Comparison of ENCODE assay signal across 9 cellular contexts in genomic region chr22:37747715-37748100, GRCh38. TPM values are rescaled to one million over a fixed set of nuclear protein-coding genes. Genes with fewer than 3 reads are reported as not detected.
A peak's percentile ranks its signal among the peaks of the same experiment; 100 is the strongest.
DNase-seq lines count a peak whose midpoint lies in the region; ATAC-seq, FAIRE-seq and TF ChIP-seq lines count a peak whose summit lies in the region.
"Had no signal": no experiment of that assay in that cellular context is flagged by ENCODE, and none has a peak within 500 bp of the region (broad histone marks: within the 10 kb centered on the region; RNA-seq: fewer than 3 reads in every experiment).

No MANE protein-coding gene starts in this region.

- H3K4me1 Mint-ChIP-seq in activated T-cell treated with anti-CD3 and anti-CD28 coated beads, Interleukin-2, amount 50 U/mL, for 4 hours (ENCODE audit: low read depth), result peaks cover 22% of the 10 kb centered on the region

- TF ChIP-seq POLR2A in thyroid gland (IDR thresholded peaks at IDR 0.05) (no peak), H54 (IDR thresholded peaks at IDR 0.05; ENCODE audit: low read depth, low read length) (no peak)

- FAIRE-seq in H54 (lab: Jason Lieb, UNC), result no peak

- H3K27me3 ChIP-seq in ascending aorta, result no peaks in the 10 kb centered on the region
- no peaks in the 10 kb centered on the region for H3K27me3 ChIP-seq in lower lobe of right lung (ENCODE audit: low read depth)
- no peaks in the 10 kb centered on the region for H3K27me3 ChIP-seq in thyroid gland

- DNase-seq in activated T-cell treated with anti-CD3 and anti-CD28 coated beads, Interleukin-2, amount 50 U/mL, for 4 hours, result no peak
- DNase-seq in activated T-cell treated with anti-CD3 and anti-CD28 coated beads, Interleukin-2, amount 50 U/mL, for 48 hours, result no peak
- no peak for DNase-seq in ascending aorta (ENCODE audit: low spot score in 2 of 2)
- no peak for DNase-seq in lower lobe of right lung
- DNase-seq in thyroid gland, result no peak
- no peak for DNase-seq in cerebellum (ENCODE audit: low spot score)
- DNase-seq in H54 (ENCODE audit: insufficient read length, low spot score), result no peak
- DNase-seq in mesenteric fat pad (ENCODE audit: low spot score), result no peak
- DNase-seq: COR-L47 had no signal

- H3K4me3 Mint-ChIP-seq in activated T-cell treated with anti-CD3 and anti-CD28 coated beads, Interleukin-2, amount 50 U/mL, for 4 hours, result peak overlapping the region; percentile 86

- no peaks in the 10 kb centered on the region for H3K27me3 Mint-ChIP-seq in activated T-cell treated with anti-CD3 and anti-CD28 coated beads, Interleukin-2, amount 50 U/mL, for 4 hours (ENCODE audit: low read depth)

- 59 to 61% methylated on average over 8 of the region's 8 CpGs for WGBS in thyroid gland, 2 donors

- peak overlapping the region; percentile 93 to 99 for H3K4me3 ChIP-seq in ascending aorta
- peak overlapping the region; percentile 97 for H3K4me3 ChIP-seq in lower lobe of right lung
- H3K4me3 ChIP-seq in thyroid gland (replicated peaks in 1 of 3), result peak overlapping the region in 1 of 3 donors; percentile 71

- no peaks in the 10 kb centered on the region for H3K9me3 ChIP-seq in ascending aorta
- no peaks in the 10 kb centered on the region for H3K9me3 ChIP-seq in lower lobe of right lung
- no peaks in the 10 kb centered on the region for H3K9me3 ChIP-seq in thyroid gland

- ATAC-seq in activated T-cell treated with anti-CD3 and anti-CD28 coated beads, Interleukin-2, amount 50 U/mL, for 4 hours, result no peak
- no peak for ATAC-seq in lower lobe of right lung

- H3K4me1 ChIP-seq in ascending aorta (peaks cover 43 to 56% of the 10 kb centered on the region in 2 donors), lower lobe of right lung (peaks cover 69% of the 10 kb centered on the region), thyroid gland (peaks cover 61 to 77% of the 10 kb centered on the region in 2 donors)

- H3K36me3 ChIP-seq in ascending aorta (no peaks in the 10 kb centered on the region), lower lobe of right lung (no peaks in the 10 kb centered on the region), thyroid gland (no peaks in the 10 kb centered on the region)

- H3K27ac ChIP-seq in ascending aorta, result peak overlapping the region; percentile 31 to 83
- H3K27ac ChIP-seq in lower lobe of right lung, result peak overlapping the region; percentile 94
- peak overlapping the region; percentile 98 to 99 (median 99) for H3K27ac ChIP-seq in thyroid gland

- no peaks in the 10 kb centered on the region for H3K9me3 Mint-ChIP-seq in activated T-cell treated with anti-CD3 and anti-CD28 coated beads, Interleukin-2, amount 50 U/mL, for 4 hours

- TF ChIP-seq CTCF in ascending aorta (IDR thresholded peaks at IDR 0.05), result no peak
- TF ChIP-seq CTCF in lower lobe of right lung (IDR thresholded peaks at IDR 0.05), result no peak
- TF ChIP-seq CTCF in thyroid gland (IDR thresholded peaks at IDR 0.05), result no peak

- H3K36me3 Mint-ChIP-seq in activated T-cell treated with anti-CD3 and anti-CD28 coated beads, Interleukin-2, amount 50 U/mL, for 4 hours (ENCODE audit: insufficient read depth), result no peaks in the 10 kb centered on the region

- intact Hi-C loops in ascending aorta (cut with DNase I), result loop anchor here (2.0 kb wide), 1 partner anchor 51 kb away; the partner anchor contains the start of gene TRIOBP
- intact Hi-C loops in lower lobe of right lung (cut with DNase I), result no loop called here
- intact Hi-C loops in thyroid gland (cut with DNase I), result loop anchor here (10.0 kb wide), 1 partner anchor 47 kb away; no protein-coding TSS in a partner anchor

RNA-seq across cellular contexts. Expression of gene TRIOBP, which starts 50.9 kb away (rescaled TPM):
- 10 to 100 TPM; 14.9 to 19.0 (median 17.2) TPM for total RNA-seq in activated T-cell treated with anti-CD3 and anti-CD28 coated beads, Interleukin-2, amount 50 U/mL, for 4 hours
- total RNA-seq in ascending aorta (253 TPM), lower lobe of right lung (78.8 TPM), thyroid gland (100 to 1,000 TPM; 120 to 150 (median 140) TPM), cerebellum (28.5 TPM), mesenteric fat pad (91.7 TPM)
